In genomic region chr1:164660415-164661174, GRCh38 we compare ENCODE assay signal across 8 cellular contexts.
DNase-seq lines count a peak whose midpoint lies in the region; ATAC-seq and TF ChIP-seq lines count a peak whose summit lies in the region.

No MANE protein-coding gene starts in this region.

- peak; percentile 30 for ATAC-seq in Right ventricle myocardium inferior
- peak; percentile 93 for ATAC-seq in HG03139 (IDR thresholded peaks at IDR 0.05; ENCODE audit: unreplicated experiment)
- ATAC-seq in lower lobe of right lung = peak; percentile 87 to 88
- no peak for ATAC-seq in HG03280 (IDR thresholded peaks at IDR 0.05; ENCODE audit: unreplicated experiment)

- no peaks in the 10 kb centered on the region for H3K27me3 Mint-ChIP-seq in chondrocyte (ENCODE audit: low read depth)

- intact Hi-C loops in Right ventricle myocardium inferior (cut with DNase I) (no loop called here), lower lobe of right lung (cut with DNase I) (no loop called here)

- H3K27me3 ChIP-seq in right atrium auricular region (no peaks in the 10 kb centered on the region), lower lobe of right lung (ENCODE audit: low read depth) (no peaks in the 10 kb centered on the region)

- no peaks in the 10 kb centered on the region for H3K9me3 Mint-ChIP-seq in chondrocyte (ENCODE audit: low read depth)

- H3K4me3 ChIP-seq in right atrium auricular region = no peak overlapping the region
- H3K4me3 ChIP-seq in lower lobe of right lung = no peak overlapping the region

- H3K4me1 Mint-ChIP-seq in chondrocyte (ENCODE audit: low read depth) = peaks cover 2% of the 10 kb centered on the region

- TF ChIP-seq CTCF in right atrium auricular region (IDR thresholded peaks at IDR 0.05) (no peak), lower lobe of right lung (IDR thresholded peaks at IDR 0.05) (no peak), chondrocyte (IDR thresholded peaks at IDR 0.05) (no peak)

- peak overlapping the region in 1 of 2 donors; percentile 59 for H3K27ac ChIP-seq in right atrium auricular region
- peak overlapping the region; percentile 20 for H3K27ac ChIP-seq in lower lobe of right lung

- H3K27ac Mint-ChIP-seq in chondrocyte (ENCODE audit: unreplicated experiment) = no peak overlapping the region

- no peaks in the 10 kb centered on the region for H3K36me3 ChIP-seq in right atrium auricular region
- no peaks in the 10 kb centered on the region for H3K36me3 ChIP-seq in lower lobe of right lung

- peaks cover 0 to 28% of the 10 kb centered on the region in 2 donors for H3K4me1 ChIP-seq in right atrium auricular region
- H3K4me1 ChIP-seq in lower lobe of right lung = peaks cover 27% of the 10 kb centered on the region

- H3K9me3 ChIP-seq in right atrium auricular region (no peaks in the 10 kb centered on the region), lower lobe of right lung (no peaks in the 10 kb centered on the region)

- no peak for DNase-seq in Right ventricle myocardium inferior (ENCODE audit: missing footprints)
- no peak for DNase-seq in right atrium auricular region (ENCODE audit: low spot score)
- peak; percentile 52 for DNase-seq in SW480 (ENCODE audit: low spot score)
- no peak for DNase-seq in lower lobe of right lung
- no peak for DNase-seq in HT-29 (ENCODE audit: low spot score)
- no peak for DNase-seq in chondrocyte (ENCODE audit: low spot score)

- no peaks in the 10 kb centered on the region for H3K36me3 Mint-ChIP-seq in chondrocyte (ENCODE audit: low read depth)

- no peak overlapping the region for H3K4me3 Mint-ChIP-seq in chondrocyte (ENCODE audit: unreplicated experiment)
